ENCODE assay signal across 21 cellular contexts in genomic region chr5:165573445-165573844, GRCh38.
DNase-seq lines count a peak whose midpoint lies in the region; ATAC-seq, FAIRE-seq and TF ChIP-seq lines count a peak whose summit lies in the region.
"Had no signal": no experiment of that assay in that cellular context is flagged by ENCODE, and none has a peak within 500 bp of the region (broad histone marks: within the 10 kb centered on the region; RNA-seq: fewer than 3 reads in every experiment).

No MANE protein-coding gene starts in this region.

- H4K20me1 ChIP-seq in IMR-90 (ENCODE audit: insufficient read depth, low read length) (no peaks in the 10 kb centered on the region), endothelial cell of umbilical vein (replicated peaks; ENCODE audit: control insufficient read depth, extremely low read depth, insufficient read depth, low read length) (no peaks in the 10 kb centered on the region)

- no peak for ATAC-seq in IMR-90 (ENCODE audit: low read depth)
- ATAC-seq: Panc1, Right ventricle myocardium inferior, SK-N-SH treated with all-trans-retinoic acid at 6 μM for 48 hours had no signal

- H2BK5ac ChIP-seq in IMR-90 (ENCODE audit: low read depth, low read length, poor library complexity, severe bottlenecking) = no peak overlapping the region

- no peak overlapping the region for H4K8ac ChIP-seq in IMR-90 (ENCODE audit: low read depth in 2 of 2, low read length in 2 of 2)

- H3K9ac ChIP-seq in IMR-90 (ENCODE audit: low read depth, low read length) (no peak overlapping the region), endothelial cell of umbilical vein (replicated peaks; ENCODE audit: extremely low read depth, insufficient read depth, low read length) (no peak overlapping the region)
- H3K9ac ChIP-seq: GM23248 had no signal

- no peaks in the 10 kb centered on the region for H3K79me1 ChIP-seq in IMR-90 (ENCODE audit: low read depth in 1 of 2, low read length in 2 of 2)

- no peak overlapping the region for H2BK20ac ChIP-seq in IMR-90 (ENCODE audit: low read depth, low read length)

- no peak overlapping the region for H3K14ac ChIP-seq in IMR-90 (replicated peaks; ENCODE audit: low read depth, low read length)

- H3K4me2 ChIP-seq in IMR-90 (ENCODE audit: low read depth, low read length) (no peak overlapping the region), endothelial cell of umbilical vein (ENCODE audit: insufficient read depth, low read length) (peak overlapping the region; percentile 75)

- TF ChIP-seq POLR2A in IMR-90 (IDR thresholded peaks at IDR 0.05; ENCODE audit: low read depth, low read length) (no peak), endothelial cell of umbilical vein (IDR thresholded peaks at IDR 0.05; ENCODE audit: low read depth, low read length) (no peak)

- no peak overlapping the region for H2AK5ac ChIP-seq in IMR-90 (ENCODE audit: low read depth, low read length)

- no peak overlapping the region for H4K91ac ChIP-seq in IMR-90 (ENCODE audit: insufficient read depth, low read depth, low read length)

- 40% methylated on average over 1 of the region's 4 CpGs; no CpG with 5 or more reads in 1 of the 2 experiments for WGBS in IMR-90 (ENCODE audit: extremely low coverage in 2 of 2, insufficient read length in 1 of 2), 2 experiments

- no peak overlapping the region for H4K5ac ChIP-seq in IMR-90 (ENCODE audit: low read depth, low read length)

- H3K36me3 ChIP-seq in IMR-90 (ENCODE audit: control insufficient read depth, insufficient read depth, low read length) (no peaks in the 10 kb centered on the region), endothelial cell of umbilical vein (ENCODE audit: control insufficient read depth in 2 of 2, extremely low read depth in 1 of 2, insufficient read depth in 2 of 2, low read length in 2 of 2) (no peaks in the 10 kb centered on the region)
- H3K36me3 ChIP-seq: SJCRH30 had no signal

- H2BK120ac ChIP-seq in IMR-90 (ENCODE audit: low read depth, low read length) = no peak overlapping the region

- CTCF ChIA-PET in IMR-90 (lab: Yijun Ruan, JAX) = no interaction called here
- CTCF ChIA-PET in RWPE1 (lab: Yijun Ruan, JAX) = no interaction called here
- CTCF ChIA-PET in endothelial cell of umbilical vein (lab: Charles Lee) = no interaction called here

- FAIRE-seq in endothelial cell of umbilical vein (lab: Jason Lieb, UNC) = peak; percentile 15

- in situ Hi-C loops in IMR-90 (cut with MboI; ENCODE audit: low sequenced_read_pairs) = no loop called here

- H3K27me3 Mint-ChIP-seq in activated T-helper 2 cell treated with anti-CD3 and anti-CD28 coated beads, Interferon-gamma antibody, Interleukin-2, Interleukin-4, amounts not matched to agents 10 μg/mL and 5 μg/mL and 100 μg/mL, durations not matched to agents 14 hours and 24 hours and 36 hours (ENCODE audit: low read depth) = no peaks in the 10 kb centered on the region

- no peaks in the 10 kb centered on the region for H3K36me3 Mint-ChIP-seq in activated T-helper 2 cell treated with anti-CD3 and anti-CD28 coated beads, Interferon-gamma antibody, Interleukin-2, Interleukin-4, amounts not matched to agents 10 μg/mL and 5 μg/mL and 100 μg/mL, durations not matched to agents 14 hours and 24 hours and 36 hours (ENCODE audit: low read depth)

- H3K9me3 ChIP-seq in IMR-90 (ENCODE audit: control insufficient read depth, insufficient read depth, low read length) (no peaks in the 10 kb centered on the region), endothelial cell of umbilical vein (replicated peaks; ENCODE audit: control insufficient read depth, insufficient read depth, low read length) (no peaks in the 10 kb centered on the region)
- H3K9me3 ChIP-seq: SJCRH30 had no signal

- H3K18ac ChIP-seq in IMR-90 (ENCODE audit: low read depth, low read length) = no peak overlapping the region

- H3K27ac ChIP-seq in IMR-90 (ENCODE audit: insufficient read depth, low read length) = no peak overlapping the region
- H3K27ac ChIP-seq in RWPE1 = no peak overlapping the region
- H3K27ac ChIP-seq in endothelial cell of umbilical vein (ENCODE audit: insufficient read depth, low read depth, low read length) = peak overlapping the region; percentile 17
- H3K27ac ChIP-seq: GM23248, SJCRH30 had no signal

- BruUV-seq in IMR-90 (replicated peaks; lab: Mats Ljungman, UMichigan) = no TSS peak
- no TSS peak for BruUV-seq in endothelial cell of umbilical vein (replicated peaks; lab: Mats Ljungman, UMichigan)

- H3K27ac Mint-ChIP-seq in activated T-helper 2 cell treated with anti-CD3 and anti-CD28 coated beads, Interferon-gamma antibody, Interleukin-2, Interleukin-4, amounts not matched to agents 10 μg/mL and 5 μg/mL and 100 μg/mL, durations not matched to agents 14 hours and 24 hours and 36 hours = no peak overlapping the region

- H3K79me2 ChIP-seq in endothelial cell of umbilical vein (ENCODE audit: control insufficient read depth, insufficient read depth, low read length) = no peaks in the 10 kb centered on the region

- DNase-seq in A172 (ENCODE audit: low spot score) (peak; percentile 20), IMR-90 (peak; percentile 0), RWPE1 (ENCODE audit: low spot score) (peak; percentile 20), endothelial cell of umbilical vein (ENCODE audit: low read depth, low spot score) (peak; percentile 29), COLO829 (ENCODE audit: low spot score) (no peak), nucleus accumbens (lab: John Stamatoyannopoulos, UW) (no peak), T1000 (lab: John Stamatoyannopoulos, UW) (no peak)
- DNase-seq in activated T-helper 2 cell treated with anti-CD3 and anti-CD28 coated beads, Interferon-gamma antibody, Interleukin-2, Interleukin-4, amounts not matched to agents 10 μg/mL and 5 μg/mL and 100 μg/mL, durations not matched to agents 14 hours and 24 hours and 36 hours (ENCODE audit: low spot score) = no peak
- DNase-seq: 8988T, DMS53, GM23248, H7, NCI-H1092 treated with DMSO at 0.1 percent for 48 hours, NCI-H1436, NCI-H187 treated with DMSO at 0.1 percent for 48 hours, NCI-H2171 treated with DMSO at 0.1 percent for 48 hours, NCI-H526, SJCRH30 had no signal

- H3K4me1 ChIP-seq in IMR-90 (ENCODE audit: control insufficient read depth, insufficient read depth, low read length) = no peaks in the 10 kb centered on the region
- peaks cover 15% of the 10 kb centered on the region for H3K4me1 ChIP-seq in endothelial cell of umbilical vein (ENCODE audit: control insufficient read depth, extremely low read depth, insufficient read depth, low read length)
- H3K4me1 ChIP-seq: SJCRH30 had no signal

- no peak overlapping the region for H3K56ac ChIP-seq in IMR-90 (ENCODE audit: extremely low read depth, insufficient read depth, low read length)

- no peak for TF ChIP-seq RAD21 in IMR-90 (IDR thresholded peaks at IDR 0.05; ENCODE audit: low read length)

- TF ChIP-seq CTCF in IMR-90 (conservative IDR thresholded peaks at IDR 0.05; ENCODE audit: low read depth, low read length) (no peak), RWPE1 (conservative IDR thresholded peaks at IDR 0.05; ENCODE audit: low read depth) (no peak), endothelial cell of umbilical vein (IDR thresholded peaks at IDR 0.05; ENCODE audit: extremely low read depth in 1 of 2, insufficient read depth in 1 of 2, low read depth in 1 of 2, low read length in 2 of 2) (no peak)

- no peak overlapping the region for H3K4me3 Mint-ChIP-seq in activated T-helper 2 cell treated with anti-CD3 and anti-CD28 coated beads, Interferon-gamma antibody, Interleukin-2, Interleukin-4, amounts not matched to agents 10 μg/mL and 5 μg/mL and 100 μg/mL, durations not matched to agents 14 hours and 24 hours and 36 hours (ENCODE audit: low read depth)

- H3K4me3 ChIP-seq in IMR-90 (ENCODE audit: insufficient read depth, low read depth, low read length) (no peak overlapping the region), endothelial cell of umbilical vein (replicated peaks in 1 of 3; ENCODE audit: insufficient read depth in 1 of 3, low read depth in 1 of 3, low read length in 3 of 3) (no peak overlapping the region)
- H3K4me3 ChIP-seq: GM23248, SJCRH30 had no signal

- POLR2A ChIA-PET in IMR-90 (lab: Charles Lee; ENCODE audit: unreplicated experiment) (no interaction called here), RWPE1 (lab: Yijun Ruan, JAX; ENCODE audit: low non-redundant PET) (no interaction called here), endothelial cell of umbilical vein (lab: Charles Lee) (no interaction called here)

- H2AK9ac ChIP-seq in IMR-90 (replicated peaks; ENCODE audit: low read depth, low read length, poor library complexity) = no peak overlapping the region

- no peak overlapping the region for H3K23ac ChIP-seq in IMR-90 (ENCODE audit: low read depth, low read length)

- peaks cover 30% of the 10 kb centered on the region for H3K9me3 Mint-ChIP-seq in activated T-helper 2 cell treated with anti-CD3 and anti-CD28 coated beads, Interferon-gamma antibody, Interleukin-2, Interleukin-4, amounts not matched to agents 10 μg/mL and 5 μg/mL and 100 μg/mL, durations not matched to agents 14 hours and 24 hours and 36 hours

- H2BK15ac ChIP-seq in IMR-90 (ENCODE audit: low read depth, low read length) = no peak overlapping the region

- dilution Hi-C loops in IMR-90 (cut with HindIII; ENCODE audit: low sequenced_read_pairs, unreplicated experiment) = no loop called here
- dilution Hi-C loops in endothelial cell of umbilical vein (cut with MboI; ENCODE audit: extremely low pct_ligation_motif_present, low sequenced_read_pairs) = no loop called here

- H3K27me3 ChIP-seq in IMR-90 (ENCODE audit: control insufficient read depth, insufficient read depth, low read length) (no peaks in the 10 kb centered on the region), endothelial cell of umbilical vein (ENCODE audit: control insufficient read depth in 2 of 2, insufficient read depth in 2 of 2, low read length in 2 of 2) (no peaks in the 10 kb centered on the region)
- H3K27me3 ChIP-seq: SJCRH30 had no signal

- intact Hi-C loops in IMR-90 (cut with micrococcal nuclease) = no loop called here
- intact Hi-C loops in endothelial cell of umbilical vein (cut with micrococcal nuclease) = no loop called here
- intact Hi-C loops in activated T-helper 2 cell treated with anti-CD3 and anti-CD28 coated beads, Interferon-gamma antibody, Interleukin-2, Interleukin-4, amounts not matched to agents 10 μg/mL and 5 μg/mL and 100 μg/mL, durations not matched to agents 14 hours and 24 hours and 36 hours (cut with micrococcal nuclease) = no loop called here

- H3K4me1 Mint-ChIP-seq in activated T-helper 2 cell treated with anti-CD3 and anti-CD28 coated beads, Interferon-gamma antibody, Interleukin-2, Interleukin-4, amounts not matched to agents 10 μg/mL and 5 μg/mL and 100 μg/mL, durations not matched to agents 14 hours and 24 hours and 36 hours (ENCODE audit: low read depth) = no peaks in the 10 kb centered on the region

- H3K9me1 ChIP-seq in IMR-90 (ENCODE audit: insufficient read depth, low read length) (no peaks in the 10 kb centered on the region), endothelial cell of umbilical vein (replicated peaks; ENCODE audit: control insufficient read depth, extremely low read depth, insufficient read depth, low read length) (no peaks in the 10 kb centered on the region)

- H2AFZ ChIP-seq in IMR-90 (replicated peaks; ENCODE audit: low read length, poor library complexity) (no peak overlapping the region), endothelial cell of umbilical vein (ENCODE audit: low read depth, low read length) (no peak overlapping the region)
- H2AFZ ChIP-seq: GM23248 had no signal

- H3K4ac ChIP-seq in IMR-90 (ENCODE audit: low read depth, low read length) = no peak overlapping the region

Comparison
In these comparisons a context has a peak if more than half of its experiments do, and no peak if none do; other contexts are left out.
1. DNase-seq: peak in A172 (single experiment), IMR-90 (single experiment), RWPE1 (single experiment) and endothelial cell of umbilical vein (single experiment); none in COLO829 (single experiment), nucleus accumbens (0 of 56), T1000 (single experiment) and activated T-helper 2 cell treated with anti-CD3 and anti-CD28 coated beads, Interferon-gamma antibody, Interleukin-2, Interleukin-4, amounts not matched to agents 10 μg/mL and 5 μg/mL and 100 μg/mL, durations not matched to agents 14 hours and 24 hours and 36 hours (single experiment).